In the genomic region with DNA sequence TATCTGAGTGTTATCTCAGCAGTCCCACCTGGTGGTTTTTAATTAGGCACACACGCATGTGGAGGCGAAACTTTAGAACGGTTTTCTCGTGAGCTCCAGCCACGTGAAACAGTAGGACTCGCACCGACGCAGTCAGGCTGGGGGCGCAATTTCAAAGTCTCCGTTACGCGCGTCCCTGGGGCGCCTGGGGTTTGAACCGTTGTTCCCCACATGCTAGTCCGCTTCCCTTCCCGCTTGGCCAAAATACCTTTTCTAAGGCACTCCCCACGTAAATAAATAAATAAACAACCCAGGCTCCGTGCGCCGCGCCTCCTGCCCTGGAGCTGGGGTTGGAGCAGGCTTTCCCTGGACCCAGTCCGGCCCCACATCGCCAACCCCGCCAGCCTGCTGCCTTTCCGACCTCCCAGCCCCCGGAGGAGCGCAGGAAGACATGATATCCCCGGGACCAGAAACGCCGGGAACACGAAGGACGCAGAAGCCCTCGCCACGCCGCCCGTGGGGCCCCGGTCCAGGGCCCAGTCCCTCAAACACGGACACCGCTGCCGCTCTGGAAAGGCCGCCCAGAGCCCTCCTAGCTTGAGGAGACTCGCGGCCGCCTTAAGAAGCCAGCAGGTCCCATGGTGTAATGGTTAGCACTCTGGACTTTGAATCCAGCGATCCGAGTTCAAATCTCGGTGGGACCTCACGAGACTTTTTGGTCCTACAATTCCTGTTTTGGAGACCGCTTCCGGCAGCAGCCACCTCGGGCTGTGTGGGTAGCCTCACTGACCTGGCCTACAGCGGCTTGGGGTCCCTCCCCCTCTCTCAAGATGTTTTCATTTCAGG, we compare ENCODE assay signal across 8 cellular contexts. TPM values are rescaled to one million over a fixed set of nuclear protein-coding genes. Genes with fewer than 3 reads are reported as not detected.
DNase-seq lines count a peak whose midpoint lies in the region; ATAC-seq and TF ChIP-seq lines count a peak whose summit lies in the region.

No MANE protein-coding gene starts in this region.

- H3K27me3 Mint-ChIP-seq in activated CD4-positive, alpha-beta T cell treated with anti-CD3 and anti-CD28 coated beads for 36 hours, result no peaks in the 10 kb centered on the region

- peak; percentile 69 for TF ChIP-seq POLR2A in GM19193 (IDR thresholded peaks at IDR 0.05; ENCODE audit: extremely low read depth, insufficient read depth, insufficient read length)

- intact Hi-C loops in activated CD4-positive, alpha-beta T cell treated with anti-CD3 and anti-CD28 coated beads for 36 hours (cut with DNase I, micrococcal nuclease), result loop anchor here (1.0 to 10.0 kb wide), 18 partner anchors 18 to 1144 kb away; partner anchors contain the start of genes ABI3 (in 2 of the 2), GNGT2 (in 2 of the 2), ATP5MC1 (in 1 of the 2) and CALCOCO2 (in 1 of the 2)
- intact Hi-C loops in left colon (cut with DNase I, micrococcal nuclease), result no loop called here

- TF ChIP-seq CTCF in BE2C (IDR thresholded peaks at IDR 0.05; ENCODE audit: low read depth, low read length) (peak; percentile 28; the same call in 1 of the 2 replicates), choroid plexus epithelial cell (conservative IDR thresholded peaks at IDR 0.05; ENCODE audit: low read depth, low read length) (peak; percentile 40)

- POLR2A ChIA-PET in activated CD4-positive, alpha-beta T cell treated with anti-CD3 and anti-CD28 coated beads for 36 hours (lab: Charles Lee), result interaction anchor here (0.6 to 1.9 kb wide), 9 partner anchors 19 to 941 kb away, joined by 3 to 9 read pairs (median 3); partner anchors contain the start of genes ABI3 and GNGT2

- CTCF ChIA-PET in activated CD4-positive, alpha-beta T cell treated with anti-CD3 and anti-CD28 coated beads for 36 hours (lab: Charles Lee), result interaction anchor here (0.5 to 4.8 kb wide), 16 partner anchors 10 to 1735 kb away, joined by 3 to 36 read pairs (median 4); partner anchors contain the start of gene ATP5MC1

- DNase-seq in BE2C (peak; percentile 90), NCI-H510A treated with DMSO at 0.1 percent for 48 hours (lab: John Stamatoyannopoulos, UW) (peak; percentile 97), choroid plexus epithelial cell (ENCODE audit: low read depth) (peak; percentile 88), left colon (peak; percentile 84 to 90)
- peak; percentile 93 for DNase-seq in activated CD4-positive, alpha-beta T cell treated with anti-CD3 and anti-CD28 coated beads for 36 hours
- peak; percentile 93 for DNase-seq in stimulated activated CD4-positive, alpha-beta T cell treated with anti-CD3 and anti-CD28 coated beads, Interleukin-1b, Interleukin-23, amount 100 ng/mL, for 48 hours

- H3K4me3 ChIP-seq in BE2C (ENCODE audit: low read depth, low read length), result peak overlapping the region; percentile 80
- peak overlapping the region; percentile 85 for H3K4me3 ChIP-seq in choroid plexus epithelial cell (ENCODE audit: low read depth, low read length)

- H3K4me1 ChIP-seq in BE2C, result no peaks in the 10 kb centered on the region

- no peaks in the 10 kb centered on the region for H3K36me3 ChIP-seq in BE2C

- H3K27ac Mint-ChIP-seq in activated CD4-positive, alpha-beta T cell treated with anti-CD3 and anti-CD28 coated beads for 36 hours, result peak overlapping the region; percentile 97

- ATAC-seq in HG03442 (IDR thresholded peaks at IDR 0.05; ENCODE audit: unreplicated experiment) (peak; percentile 28), left colon (peak; percentile 80)
- peak; percentile 31 for ATAC-seq in activated CD4-positive, alpha-beta T cell treated with anti-CD3 and anti-CD28 coated beads for 36 hours

- H3K9me3 ChIP-seq in BE2C, result no peaks in the 10 kb centered on the region

- peak overlapping the region; percentile 90 for H3K4me3 Mint-ChIP-seq in activated CD4-positive, alpha-beta T cell treated with anti-CD3 and anti-CD28 coated beads for 36 hours

- no peaks in the 10 kb centered on the region for H3K9me3 Mint-ChIP-seq in activated CD4-positive, alpha-beta T cell treated with anti-CD3 and anti-CD28 coated beads for 36 hours (ENCODE audit: low read depth)

- no peaks in the 10 kb centered on the region for H3K36me3 Mint-ChIP-seq in activated CD4-positive, alpha-beta T cell treated with anti-CD3 and anti-CD28 coated beads for 36 hours (ENCODE audit: low read depth)

- peaks cover 31% of the 10 kb centered on the region for H3K4me1 Mint-ChIP-seq in activated CD4-positive, alpha-beta T cell treated with anti-CD3 and anti-CD28 coated beads for 36 hours

- no peaks in the 10 kb centered on the region for H3K27me3 ChIP-seq in BE2C

RNA-seq across cellular contexts. Expression of gene GNGT2, which starts 18.2 kb away (rescaled TPM):
- not detected for polyA plus RNA-seq in BE2C (2012; ENCODE audit: insufficient read depth, insufficient read length, low read depth)
- total RNA-seq in activated CD4-positive, alpha-beta T cell treated with anti-CD3 and anti-CD28 coated beads for 36 hours, result 10 to 100 TPM; 27.3 to 27.7 TPM
- total RNA-seq in left colon, result 1 to 10 TPM; 1.3 to 1.4 TPM

RNA-seq across cellular contexts. Expression of gene ABI3, which starts 18.4 kb away (rescaled TPM):
- 0.68 TPM for polyA plus RNA-seq in BE2C (2012; ENCODE audit: insufficient read depth, insufficient read length, low read depth)
- 10 to 100 TPM; 27.8 to 31.1 TPM for total RNA-seq in activated CD4-positive, alpha-beta T cell treated with anti-CD3 and anti-CD28 coated beads for 36 hours
- total RNA-seq in left colon, result 1 to 10 TPM; 3.4 to 7.6 TPM

RNA-seq across cellular contexts. Expression of gene PHOSPHO1, which starts 38.5 kb away (rescaled TPM):
- 0.83 TPM for polyA plus RNA-seq in BE2C (2012; ENCODE audit: insufficient read depth, insufficient read length, low read depth)
- not detected for total RNA-seq in activated CD4-positive, alpha-beta T cell treated with anti-CD3 and anti-CD28 coated beads for 36 hours
- not detected for total RNA-seq in left colon

RNA-seq across cellular contexts. Expression of gene B4GALNT2, which starts 59.6 kb away (rescaled TPM):
- 0.12 TPM for polyA plus RNA-seq in BE2C (2012; ENCODE audit: insufficient read depth, insufficient read length, low read depth)
- under 1 TPM in 1 of 2 experiments, not detected in 1; 0.02 TPM for total RNA-seq in activated CD4-positive, alpha-beta T cell treated with anti-CD3 and anti-CD28 coated beads for 36 hours
- total RNA-seq in left colon, result 10 to 100 TPM; 45.0 to 99.9 TPM

Comparison
In these comparisons a context has a peak if more than half of its experiments do, and no peak if none do; other contexts are left out.
1. Peak in every context shown above with its lines: DNase-seq, ATAC-seq and H3K4me3 ChIP-seq.
2. ATAC-seq: peak in every context shown above with its lines; median percentile 80 in left colon; 31 in activated CD4-positive, alpha-beta T cell treated with anti-CD3 and anti-CD28 coated beads for 36 hours; 28 in HG03442.
3. RNA of gene GNGT2, which starts 18.2 kb away (total RNA-seq): 27.3 to 27.7 TPM in activated CD4-positive, alpha-beta T cell treated with anti-CD3 and anti-CD28 coated beads for 36 hours; 1.3 to 1.4 TPM in left colon; every median in the first group is over 10 times any median in the second.
4. intact Hi-C loops: an anchor here in activated CD4-positive, alpha-beta T cell treated with anti-CD3 and anti-CD28 coated beads for 36 hours (1.0 to 10.0 kb wide); none called in left colon.